ENCODE assay signal across 24 cellular contexts in the genomic region with DNA sequence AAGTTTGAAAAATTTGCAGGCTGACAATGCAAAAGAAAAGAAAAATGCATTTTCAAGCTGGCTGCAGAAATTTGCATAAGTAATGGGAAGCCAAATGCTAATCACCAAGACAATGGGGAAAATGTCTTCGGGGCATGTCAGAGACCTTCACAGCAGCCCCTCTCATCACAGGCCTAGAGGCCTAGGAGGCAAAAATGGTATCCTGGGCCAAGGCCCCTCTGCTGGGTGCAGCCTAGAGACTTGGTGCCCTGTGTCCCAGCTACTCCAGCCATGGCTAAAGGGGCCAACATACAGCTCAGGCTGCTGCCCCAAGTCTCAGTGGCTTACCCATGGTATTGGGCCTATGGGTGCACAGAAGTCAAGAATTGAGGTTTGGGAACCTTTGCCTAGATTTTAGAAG.
"Had no signal": no experiment of that assay in that cellular context is flagged by ENCODE, and none has a peak within 500 bp of the region (broad histone marks: within the 10 kb centered on the region; RNA-seq: fewer than 3 reads in every experiment).

No MANE protein-coding gene starts in this region.

- H3K27me3 ChIP-seq: colonic mucosa, gastrocnemius medialis had no signal

- H3K27ac ChIP-seq: colonic mucosa, coronary artery, dorsolateral prefrontal cortex, epithelial cell of prostate, esophagus muscularis mucosa, esophagus squamous epithelium, foreskin keratinocyte, gastrocnemius medialis, gastroesophageal sphincter, heart left ventricle, heart right ventricle had no signal

- DNase-seq: colonic mucosa; cortex of kidney; dermis blood vessel endothelial cell; dorsolateral prefrontal cortex; effector CD4-positive, alpha-beta T cell; effector CD8-positive, alpha-beta T cell; effector memory CD4-positive, alpha-beta T cell; effector memory CD8-positive, alpha-beta T cell; endodermal cell; erythroblast; esophagus squamous epithelium; foreskin fibroblast; foreskin keratinocyte; foreskin melanocyte; gastrocnemius medialis; glutamatergic neuron; head of caudate nucleus; heart left ventricle; heart right ventricle had no signal

- H3K36me3 ChIP-seq: colonic mucosa, esophagus muscularis mucosa, esophagus squamous epithelium, gastrocnemius medialis, gastroesophageal sphincter, heart left ventricle, heart right ventricle had no signal

- H3K9me3 ChIP-seq: colonic mucosa, gastrocnemius medialis had no signal

- ATAC-seq: effector memory CD8-positive, alpha-beta T cell; esophagus mucosa; foreskin keratinocyte; gastrocnemius medialis; gastroesophageal sphincter; heart left ventricle; heart right ventricle had no signal

- H3K4me1 ChIP-seq: colonic mucosa, esophagus muscularis mucosa, esophagus squamous epithelium, foreskin keratinocyte, gastrocnemius medialis, gastroesophageal sphincter had no signal

- H3K4me3 ChIP-seq: colonic mucosa, coronary artery, dorsolateral prefrontal cortex, esophagus muscularis mucosa, esophagus squamous epithelium, gastrocnemius medialis, gastroesophageal sphincter, heart left ventricle, heart right ventricle had no signal
